ENCODE assay signal across 7 cellular contexts in genomic region chr18:58034370-58034769, GRCh38.
"Had no signal": no experiment of that assay in that cellular context is flagged by ENCODE, and none has a peak within 500 bp of the region (broad histone marks: within the 10 kb centered on the region; RNA-seq: fewer than 3 reads in every experiment).

No MANE protein-coding gene starts in this region.

- H3K27ac ChIP-seq: HL-60 had no signal

- DNase-seq: H7, HFFc6, KG1 had no signal

- H3K36me3 ChIP-seq: HAP-1 had no signal

- H3K4me1 ChIP-seq: HAP-1 had no signal

- H3K4me2 ChIP-seq: GM23338 had no signal

- H3K4me3 ChIP-seq: GM23338, HAP-1 had no signal

- H3K9me3 ChIP-seq: HAP-1 had no signal

- ATAC-seq: GM23338, HCT116 had no signal
